8 cellular contexts compared by ENCODE assay signal in genomic region chr14:75259946-75260545, GRCh38. TPM values are rescaled to one million over a fixed set of nuclear protein-coding genes. Genes with fewer than 3 reads are reported as not detected.
DNase-seq lines count a peak whose midpoint lies in the region; ATAC-seq and TF ChIP-seq lines count a peak whose summit lies in the region.

No MANE protein-coding gene starts in this region.

- TF ChIP-seq RAD21 in liver (IDR thresholded peaks at IDR 0.05), result no peak

- no peak for DNase-seq in activated CD4-positive, alpha-beta T cell treated with anti-CD3 and anti-CD28 coated beads for 36 hours
- no peak for DNase-seq in activated CD4-positive, alpha-beta T cell treated with anti-CD3 and anti-CD28 coated beads for 48 hours
- no peak for DNase-seq in activated naive CD8-positive, alpha-beta T cell treated with anti-CD3 and anti-CD28 coated beads for 36 hours
- DNase-seq in occipital lobe (lab: John Stamatoyannopoulos, UW) (no peak), NCI-H2107 treated with DMSO at 0.1 percent for 48 hours (lab: John Stamatoyannopoulos, UW; ENCODE audit: unreplicated experiment) (no peak)

- H3K4me3 Mint-ChIP-seq in activated CD4-positive, alpha-beta T cell treated with anti-CD3 and anti-CD28 coated beads for 36 hours, result peak overlapping the region; percentile 77
- H3K4me3 Mint-ChIP-seq in activated naive CD8-positive, alpha-beta T cell treated with anti-CD3 and anti-CD28 coated beads for 36 hours, result no peak overlapping the region

- H3K27ac ChIP-seq in liver (ENCODE audit: low read depth in 1 of 2, low read length in 2 of 2) (peak overlapping the region; percentile 98 to 100), thymus (ENCODE audit: low read depth) (no peak overlapping the region)

- CTCF ChIA-PET in activated CD4-positive, alpha-beta T cell treated with anti-CD3 and anti-CD28 coated beads for 36 hours (lab: Charles Lee), result interaction anchor here (0.9 kb wide), 1 partner anchor 15 kb away, joined by 3 read pairs; no protein-coding TSS in a partner anchor

- H3K36me3 Mint-ChIP-seq in activated CD4-positive, alpha-beta T cell treated with anti-CD3 and anti-CD28 coated beads for 36 hours (ENCODE audit: low read depth), result no peaks in the 10 kb centered on the region
- H3K36me3 Mint-ChIP-seq in activated naive CD8-positive, alpha-beta T cell treated with anti-CD3 and anti-CD28 coated beads for 36 hours, result no peaks in the 10 kb centered on the region

- H3K4me1 Mint-ChIP-seq in activated CD4-positive, alpha-beta T cell treated with anti-CD3 and anti-CD28 coated beads for 36 hours, result peaks cover 24% of the 10 kb centered on the region
- peaks cover 23% of the 10 kb centered on the region for H3K4me1 Mint-ChIP-seq in activated naive CD8-positive, alpha-beta T cell treated with anti-CD3 and anti-CD28 coated beads for 36 hours

- H3K4me1 ChIP-seq in liver (ENCODE audit: control insufficient read depth in 4 of 4, insufficient read depth in 4 of 4, low read length in 3 of 4), result peaks cover 6 to 17% (median 9%) of the 10 kb centered on the region in 4 donors
- H3K4me1 ChIP-seq in thymus (ENCODE audit: control insufficient read depth, insufficient read depth, low read length), result peaks cover 19% of the 10 kb centered on the region

- H3K27me3 Mint-ChIP-seq in activated CD4-positive, alpha-beta T cell treated with anti-CD3 and anti-CD28 coated beads for 36 hours, result no peaks in the 10 kb centered on the region
- H3K27me3 Mint-ChIP-seq in activated naive CD8-positive, alpha-beta T cell treated with anti-CD3 and anti-CD28 coated beads for 36 hours, result peaks cover under 1% of the 10 kb centered on the region

- POLR2A ChIA-PET in activated CD4-positive, alpha-beta T cell treated with anti-CD3 and anti-CD28 coated beads for 36 hours (lab: Charles Lee), result interaction anchor here (0.7 to 1.9 kb wide), 5 partner anchors 9 to 84 kb away, joined by 4 to 14 read pairs (median 8); no protein-coding TSS in a partner anchor

- no peaks in the 10 kb centered on the region for H3K9me3 ChIP-seq in liver (ENCODE audit: control insufficient read depth in 4 of 4, low read length in 3 of 4)
- H3K9me3 ChIP-seq in thymus (ENCODE audit: control insufficient read depth), result no peaks in the 10 kb centered on the region

- WGBS in liver, result 82% methylated on average over 6 of the region's 6 CpGs
- 24% methylated on average over 6 of the region's 6 CpGs for WGBS in thymus

- H3K9me3 Mint-ChIP-seq in activated CD4-positive, alpha-beta T cell treated with anti-CD3 and anti-CD28 coated beads for 36 hours (ENCODE audit: low read depth), result no peaks in the 10 kb centered on the region
- no peaks in the 10 kb centered on the region for H3K9me3 Mint-ChIP-seq in activated naive CD8-positive, alpha-beta T cell treated with anti-CD3 and anti-CD28 coated beads for 36 hours

- H3K4me3 ChIP-seq in liver (ENCODE audit: low read depth in 1 of 3, low read length in 3 of 3) (no peak overlapping the region), thymus (ENCODE audit: low read length) (peak overlapping the region; percentile 54)

- no peaks in the 10 kb centered on the region for H3K36me3 ChIP-seq in liver (ENCODE audit: control insufficient read depth in 4 of 4, insufficient read depth in 3 of 4, low read depth in 1 of 4, low read length in 3 of 4)
- H3K36me3 ChIP-seq in thymus (ENCODE audit: control insufficient read depth, insufficient read depth), result no peaks in the 10 kb centered on the region

- intact Hi-C loops in activated CD4-positive, alpha-beta T cell treated with anti-CD3 and anti-CD28 coated beads for 36 hours (cut with DNase I, micrococcal nuclease), result loop anchor here (1.0 to 2.0 kb wide), 8 partner anchors 11 to 401 kb away; partner anchors contain the start of genes FOS (in 2 of the 2), TMED10 (in 2 of the 2), BATF (in 1 of the 2) and ERG28 (in 1 of the 2)

- no peak for TF ChIP-seq CTCF in liver (IDR thresholded peaks at IDR 0.05; ENCODE audit: low read depth, low read length, missing input control)

- no peak for ATAC-seq in activated CD4-positive, alpha-beta T cell treated with anti-CD3 and anti-CD28 coated beads for 36 hours
- ATAC-seq in GM21786 (IDR thresholded peaks at IDR 0.05; ENCODE audit: unreplicated experiment), result no peak

- peak overlapping the region in 1 of 2 donors; percentile 84 for H3K9ac ChIP-seq in liver (ENCODE audit: low read depth in 1 of 2, low read length in 2 of 2)

- H3K27me3 ChIP-seq in liver (ENCODE audit: control insufficient read depth in 4 of 4, insufficient read depth in 4 of 4, low read length in 3 of 4) (no peaks in the 10 kb centered on the region), thymus (ENCODE audit: control insufficient read depth, insufficient read depth) (no peaks in the 10 kb centered on the region)

- H3K27ac Mint-ChIP-seq in activated CD4-positive, alpha-beta T cell treated with anti-CD3 and anti-CD28 coated beads for 36 hours, result peak overlapping the region; percentile 97
- peak overlapping the region; percentile 94 for H3K27ac Mint-ChIP-seq in activated naive CD8-positive, alpha-beta T cell treated with anti-CD3 and anti-CD28 coated beads for 36 hours

TF ChIP-seq in liver, 16 proteins besides CTCF, POLR2A, EP300 and RAD21:
- no peak for TF ChIP-seq SP1 (IDR thresholded peaks at IDR 0.05)
- TF ChIP-seq REST (IDR thresholded peaks at IDR 0.05), result no peak
- no peak for TF ChIP-seq YY1 (IDR thresholded peaks at IDR 0.05)

RNA-seq across cellular contexts. Expression of gene FOS, which starts 18.6 kb away (rescaled TPM):
- total RNA-seq in activated CD4-positive, alpha-beta T cell treated with anti-CD3 and anti-CD28 coated beads for 36 hours, result 10 to 100 TPM; 16.0 to 21.1 TPM
- 10 to 100 TPM; 19.5 to 20.0 TPM for total RNA-seq in activated naive CD8-positive, alpha-beta T cell treated with anti-CD3 and anti-CD28 coated beads for 36 hours
- total RNA-seq in liver (10 to 100 TPM; 18.9 to 21.2 TPM), occipital lobe (51.2 TPM)
- polyA plus RNA-seq in liver (10 to 100 TPM; 13.2 to 82.7 TPM), thymus (253 TPM)
